25 cellular contexts compared by ENCODE assay signal in genomic region chr17:58019039-58019438, GRCh38.
"Had no signal": no experiment of that assay in that cellular context is flagged by ENCODE, and none has a peak within 500 bp of the region (broad histone marks: within the 10 kb centered on the region; RNA-seq: fewer than 3 reads in every experiment).

No MANE protein-coding gene starts in this region.

- H3K36me3 ChIP-seq: lower lobe of right lung, pancreas, prostate gland, suprapubic skin, thoracic aorta, tibial artery, uterus had no signal

- H3K27ac ChIP-seq: lower lobe of right lung, pancreas, prostate gland, skin epidermis, suprapubic skin, thoracic aorta, tibial artery, uterus had no signal

- H3K4me1 ChIP-seq: lower lobe of right lung, pancreas, prostate gland, suprapubic skin, tibial artery, uterus had no signal

- H3K27me3 ChIP-seq: pancreas, suprapubic skin, uterus had no signal

- H3K4me3 ChIP-seq: lower lobe of right lung, pancreas, prostate gland, skin epidermis, suprapubic skin, thoracic aorta, tibial artery, uterus had no signal

- ATAC-seq: left lobe of liver; lower lobe of right lung; naive thymus-derived CD8-positive, alpha-beta T cell; pancreas; right cardiac atrium; sciatic nerve had no signal

- H3K9me3 ChIP-seq: lower lobe of right lung, pancreas, prostate gland, suprapubic skin, thoracic aorta, tibial artery, uterus had no signal

- DNase-seq: hypothalamus; immature natural killer cell; lower lobe of right lung; mammary epithelial cell; mesenchymal stem cell; naive thymus-derived CD8-positive, alpha-beta T cell; nucleus accumbens; pancreas; posterior cingulate gyrus; retina; right cardiac atrium; stimulated activated CD4-positive, alpha-beta T cell treated with anti-CD3 and anti-CD28 coated beads, Interleukin-12 subunit alpha, Interleukin-12 subunit beta, amount 100 ng/mL, for 4 hours; stimulated activated CD4-positive, alpha-beta T cell treated with anti-CD3 and anti-CD28 coated beads, Interleukin-15, amount 100 ng/mL, for 24 hours; stimulated activated CD4-positive, alpha-beta T cell treated with anti-CD3 and anti-CD28 coated beads, Interleukin-2, amount 100 ng/mL, for 24 hours; stimulated activated CD4-positive, alpha-beta T cell treated with anti-CD3 and anti-CD28 coated beads, Interleukin-4, amount 100 ng/mL, for 1 hour; stimulated activated naive CD4-positive, alpha-beta T cell; tibial artery; trophoblast cell; uterus had no signal
